ENCODE assay signal across 17 cellular contexts in the genomic region with DNA sequence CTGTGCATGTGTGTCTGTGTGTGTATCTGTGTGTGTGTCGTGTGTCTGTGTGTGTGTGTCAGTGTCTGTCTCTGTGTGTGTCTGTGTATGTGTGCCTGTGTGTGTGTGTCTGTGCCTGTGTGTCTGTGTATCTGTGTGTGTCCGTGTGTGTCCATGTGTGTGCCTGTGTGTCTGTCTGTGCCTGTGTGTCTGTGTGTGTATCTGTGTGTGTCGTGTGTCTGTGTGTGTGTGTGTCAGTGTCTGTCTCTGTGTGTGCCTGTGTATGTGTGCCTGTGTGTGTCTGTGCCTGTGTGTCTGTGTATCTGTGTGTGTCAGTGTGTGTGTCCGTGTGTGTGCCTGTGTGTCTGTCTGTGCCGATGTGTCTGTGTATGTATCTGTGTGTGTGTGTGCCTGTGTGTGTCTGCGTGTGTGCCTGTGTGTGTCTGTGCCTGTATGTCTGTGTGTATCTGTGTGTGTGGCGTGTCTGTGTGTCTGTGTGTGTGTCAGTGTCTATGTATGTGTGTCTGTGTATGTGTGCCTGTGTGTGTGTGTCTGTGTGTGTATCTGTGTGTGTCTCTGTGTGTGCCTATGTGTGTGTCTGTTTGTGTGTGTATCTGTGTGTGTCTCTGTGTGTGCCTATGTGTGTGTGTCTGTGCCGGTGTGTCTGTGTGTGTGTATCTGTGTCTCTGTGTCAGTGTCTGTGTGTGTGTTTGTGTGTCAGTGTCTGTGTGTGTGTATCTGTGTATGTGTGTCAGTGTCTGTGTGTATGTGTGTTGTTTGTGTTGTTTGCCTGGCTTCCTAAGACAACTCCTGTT. TPM values are rescaled to one million over a fixed set of nuclear protein-coding genes. Genes with fewer than 3 reads are reported as not detected.
"Had no signal": no experiment of that assay in that cellular context is flagged by ENCODE, and none has a peak within 500 bp of the region (broad histone marks: within the 10 kb centered on the region; RNA-seq: fewer than 3 reads in every experiment).

No MANE protein-coding gene starts in this region.

- H3K4me3 ChIP-seq: left ventricle myocardium inferior, psoas muscle, tibial artery had no signal

- H3K36me3 ChIP-seq: left ventricle myocardium inferior had no signal

- H3K4me1 ChIP-seq: tibial artery had no signal

- H3K9me3 ChIP-seq: left ventricle myocardium inferior, psoas muscle, tibial artery had no signal

- H3K27ac ChIP-seq: left ventricle myocardium inferior, psoas muscle, tibial artery had no signal

- H3K27me3 ChIP-seq: dorsolateral prefrontal cortex, tibial artery had no signal

- DNase-seq: activated CD4-positive, alpha-beta T cell treated with anti-CD3 and anti-CD28 coated beads, Interleukin-2, amount 50 U/mL, for 1 hour; activated CD4-positive, CD25-positive, alpha-beta regulatory T cell; activated effector memory CD4-positive, alpha-beta T cell treated with Interleukin-2 at 50 U/mL for 16 hours; activated naive CD4-positive, alpha-beta T cell treated with anti-CD3 and anti-CD28 coated beads, Interleukin-2, amount 50 U/mL, for 16 hours; activated T-cell treated with anti-CD3 and anti-CD28 coated beads, Interleukin-2, amount 50 U/mL, for 1 hour; dorsolateral prefrontal cortex; hippocampal formation; left ventricle myocardium inferior; psoas muscle; tibial artery had no signal

- FAIRE-seq: endometrium had no signal

- ATAC-seq: psoas muscle, sciatic nerve had no signal

RNA-seq across cellular contexts. Expression of gene RAD21L1, which starts 51.9 kb away (rescaled TPM):
- total RNA-seq: cardiac septum, glomerular endothelial cell, kidney epithelial cell, left ventricle myocardium inferior, omental fat pad, psoas muscle, sciatic nerve had no signal
- polyA plus RNA-seq: esophagus, psoas muscle had no signal
